Comparison of ENCODE assay signal across 1 cellular context in genomic region chr9:33443047-33443446, GRCh38.
TF ChIP-seq lines count a peak whose summit lies in the region.

No MANE protein-coding gene starts in this region.

TF ChIP-seq in HepG2, 621 proteins besides CTCF, POLR2A, EP300 and RAD21 (continued from another document):
- TF ChIP-seq NR2F6 (IDR thresholded peaks at IDR 0.05) (peak; percentile 89), NR2F6 (CRISPR knock-in tag; IDR thresholded peaks at IDR 0.05) (peak; percentile 97), MED1 (CRISPR knock-in tag; IDR thresholded peaks at IDR 0.05) (peak; percentile 57), CHCHD3 (CRISPR knock-in tag; IDR thresholded peaks at IDR 0.05) (no peak), FOSL1 (CRISPR knock-in tag; IDR thresholded peaks at IDR 0.05; ENCODE audit: borderline replicate concordance) (peak; percentile 39; the same call in 1 of the 2 replicates), ASH2L (IDR thresholded peaks at IDR 0.05; ENCODE audit: insufficient read length, low read depth, low read length) (peak; percentile 43), NR2F2 (IDR thresholded peaks at IDR 0.05; ENCODE audit: borderline replicate concordance, low read depth) (peak; percentile 65; the same call in 1 of the 2 replicates), ZNF552 (CRISPR knock-in tag; IDR thresholded peaks at IDR 0.05; ENCODE audit: borderline replicate concordance) (no peak), TGIF2 (CRISPR knock-in tag; IDR thresholded peaks at IDR 0.05) (no peak), ZNF788 (CRISPR knock-in tag; IDR thresholded peaks at IDR 0.05; ENCODE audit: borderline replicate concordance) (peak; percentile 30; the same call in 1 of the 2 replicates), HIC2 (CRISPR knock-in tag; IDR thresholded peaks at IDR 0.05; ENCODE audit: low read depth) (peak; percentile 76; the same call in 1 of the 2 replicates), FOXA3 (CRISPR knock-in tag; IDR thresholded peaks at IDR 0.05) (peak; percentile 51; the same call in 1 of the 2 replicates), CBX5 (CRISPR knock-in tag; IDR thresholded peaks at IDR 0.05; ENCODE audit: borderline replicate concordance) (0 out of 2 replicates have a peak, but pooled peaks have one; percentile 24)
